Comparison of ENCODE assay signal across 17 cellular contexts in genomic region chr18:36440614-36441013, GRCh38.
A peak's percentile ranks its signal among the peaks of the same experiment; 100 is the strongest.
DNase-seq lines count a peak whose midpoint lies in the region; ATAC-seq and TF ChIP-seq lines count a peak whose summit lies in the region.
"Had no signal": no experiment of that assay in that cellular context is flagged by ENCODE, and none has a peak within 500 bp of the region (broad histone marks: within the 10 kb centered on the region; RNA-seq: fewer than 3 reads in every experiment).

No MANE protein-coding gene starts in this region.

- intact Hi-C loops in aorta (cut with DNase I): loop anchor here in 1 of 2 donors (2.0 to 10.0 kb wide), 2 partner anchors 134 to 144 kb away; partner anchors contain the start of gene FHOD3

- peaks cover 5% of the 10 kb centered on the region in 2 donors for H3K4me1 ChIP-seq in aorta (ENCODE audit: control insufficient read depth in 1 of 2, insufficient read depth in 2 of 2, low read length in 2 of 2)

- peak overlapping the region in 1 of 2 donors; percentile 84 for H3K27ac ChIP-seq in aorta (ENCODE audit: low read depth in 1 of 2, low read length in 2 of 2)

- no peak for TF ChIP-seq CTCF in chondrocyte (IDR thresholded peaks at IDR 0.05)

- H3K27me3 ChIP-seq in aorta (ENCODE audit: control insufficient read depth in 1 of 2, insufficient read depth in 2 of 2, low read length in 1 of 2): no peaks in the 10 kb centered on the region

- ATAC-seq in aorta (ENCODE audit: low FRiP score): peak; percentile 15
- no peak for ATAC-seq in GM21360 (IDR thresholded peaks at IDR 0.05; ENCODE audit: unreplicated experiment)
- ATAC-seq in HG03571 (IDR thresholded peaks at IDR 0.05; ENCODE audit: unreplicated experiment): no peak
- ATAC-seq: activated T-cell treated with anti-CD3 and anti-CD28 coated beads, Interleukin-2, amount 50 U/mL, for 4 hours; GM23338 had no signal

- H3K4me3 ChIP-seq in aorta (ENCODE audit: low read length in 2 of 2): no peak overlapping the region
- H3K4me3 ChIP-seq: GM23338 had no signal

- peaks cover 70% of the 10 kb centered on the region for H3K4me1 Mint-ChIP-seq in chondrocyte (ENCODE audit: low read depth)
- no peaks in the 10 kb centered on the region for H3K4me1 Mint-ChIP-seq in activated CD4-positive, alpha-beta T cell treated with anti-CD3 and anti-CD28 coated beads, Interleukin-2, amount 10 ng/mL, durations not matched to agents 7 days and 5 days
- H3K4me1 Mint-ChIP-seq: activated CD4-positive, alpha-beta T cell treated with anti-CD3 and anti-CD28 coated beads, Interleukin-2, amount 10 ng/mL, durations not matched to agents 24 days and 14 days had no signal

- no peaks in the 10 kb centered on the region for H3K36me3 ChIP-seq in aorta (ENCODE audit: control insufficient read depth in 1 of 2, insufficient read depth in 2 of 2, low read length in 1 of 2)

- no peaks in the 10 kb centered on the region for H3K27me3 Mint-ChIP-seq in chondrocyte (ENCODE audit: low read depth)
- peaks cover 13% of the 10 kb centered on the region for H3K27me3 Mint-ChIP-seq in activated CD4-positive, alpha-beta T cell treated with anti-CD3 and anti-CD28 coated beads, Interleukin-2, amount 10 ng/mL, durations not matched to agents 7 days and 5 days
- H3K27me3 Mint-ChIP-seq: activated CD4-positive, alpha-beta T cell treated with anti-CD3 and anti-CD28 coated beads, Interleukin-2, amount 10 ng/mL, durations not matched to agents 24 days and 14 days had no signal

- no peaks in the 10 kb centered on the region for H3K9me3 ChIP-seq in aorta (ENCODE audit: control insufficient read depth, low read length)

- POLR2A ChIA-PET in activated CD4-positive, alpha-beta T cell treated with anti-CD3 and anti-CD28 coated beads, Interleukin-2, amount 10 ng/mL, durations not matched to agents 7 days and 5 days (lab: Charles Lee): no interaction called here

- H3K36me3 Mint-ChIP-seq in chondrocyte (ENCODE audit: low read depth): peaks cover 2% of the 10 kb centered on the region
- no peaks in the 10 kb centered on the region for H3K36me3 Mint-ChIP-seq in activated CD4-positive, alpha-beta T cell treated with anti-CD3 and anti-CD28 coated beads, Interleukin-2, amount 10 ng/mL, durations not matched to agents 7 days and 5 days (ENCODE audit: low read depth)

- DNase-seq in M059J (ENCODE audit: low read depth) (peak; percentile 74), chondrocyte (ENCODE audit: low spot score) (no peak), kidney glomerular epithelial cell (lab: John Stamatoyannopoulos, UW) (peak; percentile 72), aorta (no peak)
- no peak for DNase-seq in activated CD4-positive, alpha-beta T cell treated with anti-CD3 and anti-CD28 coated beads, Interleukin-2, amount 10 ng/mL, durations not matched to agents 7 days and 5 days
- DNase-seq: activated T-cell treated with anti-CD3 and anti-CD28 coated beads, Interleukin-2, amount 50 U/mL, for 4 hours; effector CD4-positive, alpha-beta T cell; GF-D8; KBM-7; NCI-H1417; NCI-H446 treated with DMSO at 0.1 percent for 48 hours; PC-3; stimulated activated CD4-positive, alpha-beta T cell treated with anti-CD3 and anti-CD28 coated beads, Interleukin-4, amount 100 ng/mL, for 1 hour had no signal

- H3K9me3 Mint-ChIP-seq in chondrocyte (ENCODE audit: low read depth): peaks cover 5% of the 10 kb centered on the region
- no peaks in the 10 kb centered on the region for H3K9me3 Mint-ChIP-seq in activated CD4-positive, alpha-beta T cell treated with anti-CD3 and anti-CD28 coated beads, Interleukin-2, amount 10 ng/mL, durations not matched to agents 7 days and 5 days
- H3K9me3 Mint-ChIP-seq: activated CD4-positive, alpha-beta T cell treated with anti-CD3 and anti-CD28 coated beads, Interleukin-2, amount 10 ng/mL, durations not matched to agents 24 days and 14 days; activated T-cell treated with anti-CD3 and anti-CD28 coated beads, Interleukin-2, amount 50 U/mL, for 4 hours had no signal

- H3K27ac Mint-ChIP-seq in chondrocyte (ENCODE audit: unreplicated experiment): peak overlapping the region; percentile 88
- no peak overlapping the region for H3K27ac Mint-ChIP-seq in activated CD4-positive, alpha-beta T cell treated with anti-CD3 and anti-CD28 coated beads, Interleukin-2, amount 10 ng/mL, durations not matched to agents 7 days and 5 days
- H3K27ac Mint-ChIP-seq: activated CD4-positive, alpha-beta T cell treated with anti-CD3 and anti-CD28 coated beads, Interleukin-2, amount 10 ng/mL, durations not matched to agents 24 days and 14 days; GM23338 had no signal

- WGBS in aorta, 2 donors: 10 to 12% methylated on average over 2 of the region's 2 CpGs

- no peak overlapping the region for H3K4me3 Mint-ChIP-seq in chondrocyte (ENCODE audit: unreplicated experiment)
- H3K4me3 Mint-ChIP-seq in activated CD4-positive, alpha-beta T cell treated with anti-CD3 and anti-CD28 coated beads, Interleukin-2, amount 10 ng/mL, durations not matched to agents 7 days and 5 days: no peak overlapping the region
- H3K4me3 Mint-ChIP-seq: activated CD4-positive, alpha-beta T cell treated with anti-CD3 and anti-CD28 coated beads, Interleukin-2, amount 10 ng/mL, durations not matched to agents 24 days and 14 days; activated T-cell treated with anti-CD3 and anti-CD28 coated beads, Interleukin-2, amount 50 U/mL, for 4 hours; GM23338 had no signal

- CTCF ChIA-PET in activated CD4-positive, alpha-beta T cell treated with anti-CD3 and anti-CD28 coated beads, Interleukin-2, amount 10 ng/mL, durations not matched to agents 7 days and 5 days (lab: Charles Lee): interaction anchor here (1.0 kb wide), 1 partner anchor 26 kb away, joined by 3 read pairs; no protein-coding TSS in a partner anchor

Comparison
In these comparisons a context has a peak if more than half of its experiments do, and no peak if none do; other contexts are left out.
1. DNase-seq: peak in M059J (single experiment) and kidney glomerular epithelial cell (single experiment); none in chondrocyte (single experiment), aorta (0 of 2) and activated CD4-positive, alpha-beta T cell treated with anti-CD3 and anti-CD28 coated beads, Interleukin-2, amount 10 ng/mL, durations not matched to agents 7 days and 5 days (single experiment).